1 cellular context compared by ENCODE assay signal in the genomic region with DNA sequence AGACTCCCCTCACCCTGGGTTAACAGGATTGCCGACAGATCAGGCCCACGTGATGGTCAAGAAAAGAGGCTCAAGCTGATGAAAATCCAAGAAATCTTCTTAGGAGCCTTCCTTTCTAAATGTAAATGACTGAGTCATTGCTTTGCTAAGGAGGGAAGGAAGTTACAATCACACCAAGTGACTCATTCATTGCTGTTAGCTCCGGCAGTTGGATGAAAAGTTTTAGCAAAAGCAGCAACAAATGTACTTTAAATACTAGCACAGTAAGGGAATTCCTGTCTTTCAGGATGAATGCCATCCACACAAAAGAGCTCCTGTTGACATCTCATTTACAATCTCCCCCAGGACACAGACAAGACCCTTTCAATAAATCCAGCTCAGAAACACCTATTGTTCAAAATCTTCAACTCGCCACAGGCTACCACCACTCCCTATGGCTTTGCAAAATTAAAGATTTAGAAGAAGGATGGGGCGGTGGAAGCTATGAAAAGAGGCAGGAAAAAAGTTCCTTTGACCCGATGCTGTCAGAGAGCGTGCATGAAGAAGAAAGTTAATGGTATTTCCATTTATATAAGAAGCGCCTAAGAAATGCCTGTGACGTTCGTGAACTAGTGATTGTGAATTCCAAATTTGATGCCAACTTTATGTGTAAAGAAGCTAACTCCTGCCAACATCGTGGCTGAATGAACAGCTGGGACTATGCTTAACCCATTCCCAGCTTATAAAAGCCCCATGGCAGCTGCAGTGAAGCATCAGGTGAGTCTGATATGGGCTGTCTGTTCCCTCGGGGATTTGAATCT.
A peak's percentile ranks its signal among the peaks of the same experiment; 100 is the strongest.
TF ChIP-seq lines count a peak whose summit lies in the region.

No MANE protein-coding gene starts in this region.

TF ChIP-seq in HepG2, 621 proteins besides CTCF, POLR2A, EP300 and RAD21 (continued from another document and continues in another):
- TF ChIP-seq ZNF567 (CRISPR knock-in tag; IDR thresholded peaks at IDR 0.05; ENCODE audit: borderline replicate concordance) (no peak), ZNF652 (CRISPR knock-in tag; IDR thresholded peaks at IDR 0.05; ENCODE audit: borderline replicate concordance, low read depth) (peak; percentile 22; the same call in 1 of the 2 replicates), RARG (CRISPR knock-in tag; IDR thresholded peaks at IDR 0.05; ENCODE audit: low read depth) (no peak), IRF2 (CRISPR knock-in tag; IDR thresholded peaks at IDR 0.05) (no peak), ZSCAN9 (CRISPR knock-in tag; IDR thresholded peaks at IDR 0.05; ENCODE audit: borderline replicate concordance) (no peak), MATR3 (CRISPR knock-in tag; IDR thresholded peaks at IDR 0.05) (no peak), ZNF609 (CRISPR knock-in tag; IDR thresholded peaks at IDR 0.05; ENCODE audit: borderline replicate concordance) (no peak), RARA (CRISPR knock-in tag; IDR thresholded peaks at IDR 0.05) (0 out of 2 replicates have a peak, but pooled peaks have one; percentile 9), ZSCAN12 (CRISPR knock-in tag; IDR thresholded peaks at IDR 0.05) (no peak), ZNF343 (CRISPR knock-in tag; IDR thresholded peaks at IDR 0.05) (no peak), SRSF1 (optimal IDR thresholded peaks at IDR 0.05; ENCODE audit: low read depth, low read length) (no peak), THAP11 (CRISPR knock-in tag; IDR thresholded peaks at IDR 0.05) (no peak), ZSCAN31 (CRISPR knock-in tag; IDR thresholded peaks at IDR 0.05; ENCODE audit: low read depth) (no peak), KAT8 (CRISPR knock-in tag; IDR thresholded peaks at IDR 0.05) (0 out of 2 replicates have a peak, but pooled peaks have one; percentile 13), MYPOP (CRISPR knock-in tag; IDR thresholded peaks at IDR 0.05) (no peak), ZNF20 (CRISPR knock-in tag; IDR thresholded peaks at IDR 0.05) (no peak), ZNF878 (CRISPR knock-in tag; IDR thresholded peaks at IDR 0.05) (no peak), GABPB1 (CRISPR knock-in tag; IDR thresholded peaks at IDR 0.05) (no peak), AKAP8 (CRISPR knock-in tag; IDR thresholded peaks at IDR 0.05) (no peak), ZNF780A (CRISPR knock-in tag; IDR thresholded peaks at IDR 0.05) (no peak), ZBTB38 (CRISPR knock-in tag; IDR thresholded peaks at IDR 0.05) (0 out of 2 replicates have a peak, but pooled peaks have one; percentile 31), ZNF224 (CRISPR knock-in tag; IDR thresholded peaks at IDR 0.05) (no peak), MTA1 (CRISPR knock-in tag; IDR thresholded peaks at IDR 0.05; ENCODE audit: borderline replicate concordance) (no peak), SRSF4 (IDR thresholded peaks at IDR 0.05; ENCODE audit: low read depth, low read length, poor library complexity, severe bottlenecking) (no peak), RFX1 (IDR thresholded peaks at IDR 0.05) (no peak), ZNF253 (CRISPR knock-in tag; IDR thresholded peaks at IDR 0.05; ENCODE audit: borderline replicate concordance) (no peak), ZBTB8A (CRISPR knock-in tag; IDR thresholded peaks at IDR 0.05; ENCODE audit: borderline replicate concordance, low read depth) (no peak), HNRNPL (IDR thresholded peaks at IDR 0.05; ENCODE audit: low read depth, low read length) (no peak), SOX6 (IDR thresholded peaks at IDR 0.05) (no peak), SOX6 (CRISPR knock-in tag; IDR thresholded peaks at IDR 0.05) (peak; percentile 27; the same call in 1 of the 2 replicates), TP53 (CRISPR knock-in tag; conservative IDR thresholded peaks at IDR 0.05) (no peak), ZNF646 (CRISPR knock-in tag; IDR thresholded peaks at IDR 0.05) (no peak), ZNF790 (CRISPR knock-in tag; IDR thresholded peaks at IDR 0.05; ENCODE audit: borderline replicate concordance) (no peak)
- TF ChIP-seq, protein P1, sequence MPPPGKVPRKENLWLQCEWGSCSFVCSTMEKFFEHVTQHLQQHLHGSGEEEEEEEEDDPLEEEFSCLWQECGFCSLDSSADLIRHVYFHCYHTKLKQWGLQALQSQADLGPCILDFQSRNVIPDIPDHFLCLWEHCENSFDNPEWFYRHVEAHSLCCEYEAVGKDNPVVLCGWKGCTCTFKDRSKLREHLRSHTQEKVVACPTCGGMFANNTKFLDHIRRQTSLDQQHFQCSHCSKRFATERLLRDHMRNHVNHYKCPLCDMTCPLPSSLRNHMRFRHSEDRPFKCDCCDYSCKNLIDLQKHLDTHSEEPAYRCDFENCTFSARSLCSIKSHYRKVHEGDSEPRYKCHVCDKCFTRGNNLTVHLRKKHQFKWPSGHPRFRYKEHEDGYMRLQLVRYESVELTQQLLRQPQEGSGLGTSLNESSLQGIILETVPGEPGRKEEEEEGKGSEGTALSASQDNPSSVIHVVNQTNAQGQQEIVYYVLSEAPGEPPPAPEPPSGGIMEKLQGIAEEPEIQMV (CRISPR knock-in tag; IDR thresholded peaks at IDR 0.05; ENCODE audit: low read depth) = no peak
- TF ChIP-seq, protein P2, sequence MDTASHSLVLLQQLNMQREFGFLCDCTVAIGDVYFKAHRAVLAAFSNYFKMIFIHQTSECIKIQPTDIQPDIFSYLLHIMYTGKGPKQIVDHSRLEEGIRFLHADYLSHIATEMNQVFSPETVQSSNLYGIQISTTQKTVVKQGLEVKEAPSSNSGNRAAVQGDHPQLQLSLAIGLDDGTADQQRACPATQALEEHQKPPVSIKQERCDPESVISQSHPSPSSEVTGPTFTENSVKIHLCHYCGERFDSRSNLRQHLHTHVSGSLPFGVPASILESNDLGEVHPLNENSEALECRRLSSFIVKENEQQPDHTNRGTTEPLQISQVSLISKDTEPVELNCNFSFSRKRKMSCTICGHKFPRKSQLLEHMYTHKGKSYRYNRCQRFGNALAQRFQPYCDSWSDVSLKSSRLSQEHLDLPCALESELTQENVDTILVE (CRISPR knock-in tag; IDR thresholded peaks at IDR 0.05) = no peak
- TF ChIP-seq, protein P3, sequence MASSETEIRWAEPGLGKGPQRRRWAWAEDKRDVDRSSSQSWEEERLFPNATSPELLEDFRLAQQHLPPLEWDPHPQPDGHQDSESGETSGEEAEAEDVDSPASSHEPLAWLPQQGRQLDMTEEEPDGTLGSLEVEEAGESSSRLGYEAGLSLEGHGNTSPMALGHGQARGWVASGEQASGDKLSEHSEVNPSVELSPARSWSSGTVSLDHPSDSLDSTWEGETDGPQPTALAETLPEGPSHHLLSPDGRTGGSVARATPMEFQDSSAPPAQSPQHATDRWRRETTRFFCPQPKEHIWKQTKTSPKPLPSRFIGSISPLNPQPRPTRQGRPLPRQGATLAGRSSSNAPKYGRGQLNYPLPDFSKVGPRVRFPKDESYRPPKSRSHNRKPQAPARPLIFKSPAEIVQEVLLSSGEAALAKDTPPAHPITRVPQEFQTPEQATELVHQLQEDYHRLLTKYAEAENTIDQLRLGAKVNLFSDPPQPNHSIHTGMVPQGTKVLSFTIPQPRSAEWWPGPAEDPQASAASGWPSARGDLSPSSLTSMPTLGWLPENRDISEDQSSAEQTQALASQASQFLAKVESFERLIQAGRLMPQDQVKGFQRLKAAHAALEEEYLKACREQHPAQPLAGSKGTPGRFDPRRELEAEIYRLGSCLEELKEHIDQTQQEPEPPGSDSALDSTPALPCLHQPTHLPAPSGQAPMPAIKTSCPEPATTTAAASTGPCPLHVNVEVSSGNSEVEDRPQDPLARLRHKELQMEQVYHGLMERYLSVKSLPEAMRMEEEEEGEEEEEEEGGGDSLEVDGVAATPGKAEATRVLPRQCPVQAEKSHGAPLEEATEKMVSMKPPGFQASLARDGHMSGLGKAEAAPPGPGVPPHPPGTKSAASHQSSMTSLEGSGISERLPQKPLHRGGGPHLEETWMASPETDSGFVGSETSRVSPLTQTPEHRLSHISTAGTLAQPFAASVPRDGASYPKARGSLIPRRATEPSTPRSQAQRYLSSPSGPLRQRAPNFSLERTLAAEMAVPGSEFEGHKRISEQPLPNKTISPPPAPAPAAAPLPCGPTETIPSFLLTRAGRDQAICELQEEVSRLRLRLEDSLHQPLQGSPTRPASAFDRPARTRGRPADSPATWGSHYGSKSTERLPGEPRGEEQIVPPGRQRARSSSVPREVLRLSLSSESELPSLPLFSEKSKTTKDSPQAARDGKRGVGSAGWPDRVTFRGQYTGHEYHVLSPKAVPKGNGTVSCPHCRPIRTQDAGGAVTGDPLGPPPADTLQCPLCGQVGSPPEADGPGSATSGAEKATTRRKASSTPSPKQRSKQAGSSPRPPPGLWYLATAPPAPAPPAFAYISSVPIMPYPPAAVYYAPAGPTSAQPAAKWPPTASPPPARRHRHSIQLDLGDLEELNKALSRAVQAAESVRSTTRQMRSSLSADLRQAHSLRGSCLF (CRISPR knock-in tag; IDR thresholded peaks at IDR 0.05; ENCODE audit: borderline replicate concordance) = no peak
- TF ChIP-seq, protein P4, sequence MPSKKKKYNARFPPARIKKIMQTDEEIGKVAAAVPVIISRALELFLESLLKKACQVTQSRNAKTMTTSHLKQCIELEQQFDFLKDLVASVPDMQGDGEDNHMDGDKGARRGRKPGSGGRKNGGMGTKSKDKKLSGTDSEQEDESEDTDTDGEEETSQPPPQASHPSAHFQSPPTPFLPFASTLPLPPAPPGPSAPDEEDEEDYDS (CRISPR knock-in tag; IDR thresholded peaks at IDR 0.05) = no peak
